ENCODE assay signal across 8 cellular contexts in the genomic region with DNA sequence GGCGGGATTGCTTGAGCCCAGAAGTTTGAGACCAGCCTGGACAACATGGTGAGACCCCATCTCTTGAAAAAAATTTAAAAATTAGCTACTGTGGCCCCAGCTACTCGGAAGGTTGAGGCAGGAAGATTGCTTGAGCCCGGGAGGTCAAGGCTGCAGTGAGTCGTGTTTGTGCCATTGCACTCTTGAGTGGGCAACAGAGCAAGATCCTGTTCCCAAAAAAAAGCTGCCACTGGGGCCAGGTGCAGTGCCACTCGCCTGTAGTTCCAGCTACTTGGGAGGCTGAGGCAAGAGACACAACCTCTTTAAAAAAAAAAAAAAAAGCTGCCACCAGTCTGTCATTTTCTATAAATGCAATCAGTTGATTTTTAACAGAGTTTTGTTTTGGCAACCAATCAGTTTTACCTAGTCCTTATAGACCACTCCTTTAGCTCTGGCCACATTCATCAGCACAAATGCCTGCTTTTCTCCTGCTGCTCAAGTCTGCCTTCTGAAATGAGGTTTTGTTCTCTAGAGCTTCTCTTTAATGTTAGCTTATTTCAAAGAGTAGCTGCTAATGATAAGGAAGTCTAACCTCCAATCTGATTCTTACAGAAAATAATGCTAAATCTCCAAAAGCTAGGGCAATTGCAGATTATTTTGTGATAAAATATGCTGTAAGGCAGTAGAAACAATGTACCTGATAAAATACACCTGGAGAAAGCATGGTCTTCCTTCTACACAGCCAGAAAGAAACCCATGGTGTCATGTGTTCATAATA.
A peak's percentile ranks its signal among the peaks of the same experiment; 100 is the strongest.
DNase-seq lines count a peak whose midpoint lies in the region; ATAC-seq and TF ChIP-seq lines count a peak whose summit lies in the region.

No MANE protein-coding gene starts in this region.

- peak overlapping the region; percentile 43 to 88 (median 77) for H3K4me3 Mint-ChIP-seq in CD4-positive, alpha-beta memory T cell
- H3K4me3 Mint-ChIP-seq in natural killer cell = no peak overlapping the region

- no peaks in the 10 kb centered on the region for H3K9me3 Mint-ChIP-seq in CD4-positive, alpha-beta memory T cell
- no peaks in the 10 kb centered on the region for H3K9me3 Mint-ChIP-seq in natural killer cell

- intact Hi-C loops in CD4-positive, alpha-beta memory T cell (cut with micrococcal nuclease) = no loop called here
- intact Hi-C loops in natural killer cell (cut with micrococcal nuclease) (no loop called here), dorsolateral prefrontal cortex (cut with DNase I) (no loop called here)

- H3K36me3 ChIP-seq in CD4-positive, alpha-beta memory T cell (ENCODE audit: insufficient read depth, low read length) = no peaks in the 10 kb centered on the region
- peaks cover 2% of the 10 kb centered on the region for H3K36me3 ChIP-seq in adipocyte (ENCODE audit: control insufficient read depth, insufficient read depth, low read length, severe bottlenecking)

- DNase-seq in CD4-positive, alpha-beta memory T cell = peak in 4 of 5 donors; percentile 30 to 39 (median 34)
- DNase-seq in adipocyte (ENCODE audit: low read depth) = no peak
- DNase-seq in natural killer cell = no peak
- DNase-seq in NCI-H524 treated with DMSO at 0.1 percent for 48 hours (lab: John Stamatoyannopoulos, UW) = no peak
- no peak for DNase-seq in dorsolateral prefrontal cortex

- H3K27ac Mint-ChIP-seq in CD4-positive, alpha-beta memory T cell = peak overlapping the region; percentile 89 to 97 (median 96)
- peak overlapping the region; percentile 91 to 97 for H3K27ac Mint-ChIP-seq in natural killer cell

- H3K36me3 Mint-ChIP-seq in CD4-positive, alpha-beta memory T cell = peaks cover 0 to under 1% of the 10 kb centered on the region in 2 donors
- no peaks in the 10 kb centered on the region for H3K36me3 Mint-ChIP-seq in natural killer cell

- CTCF ChIA-PET in CD4-positive, alpha-beta memory T cell (lab: Charles Lee; ENCODE audit: partially characterized antibody) = interaction anchor here (0.6 to 5.0 kb wide), 14 partner anchors 9 to 75 kb away, joined by 3 to 34 read pairs (median 5); no protein-coding TSS in a partner anchor

- no peaks in the 10 kb centered on the region for H3K9me3 ChIP-seq in CD4-positive, alpha-beta memory T cell (ENCODE audit: control insufficient read depth in 1 of 2, low read length in 2 of 2)
- no peaks in the 10 kb centered on the region for H3K9me3 ChIP-seq in adipocyte (ENCODE audit: control insufficient read depth, low read length)

- ATAC-seq in HG03354 (IDR thresholded peaks at IDR 0.05; ENCODE audit: poor library complexity, severe bottlenecking, unreplicated experiment) (peak; percentile 39), natural killer cell (no peak), GM18519 (IDR thresholded peaks at IDR 0.05; ENCODE audit: low FRiP score, unreplicated experiment) (no peak), GM19328 (IDR thresholded peaks at IDR 0.05; ENCODE audit: unreplicated experiment) (no peak)

- H3K4me1 ChIP-seq in CD4-positive, alpha-beta memory T cell (ENCODE audit: insufficient read depth, low read length) = peaks cover 75% of the 10 kb centered on the region
- H3K4me1 ChIP-seq in adipocyte (ENCODE audit: control insufficient read depth, insufficient read depth, low read length) = peaks cover 77% of the 10 kb centered on the region

- H3K4me3 ChIP-seq in CD4-positive, alpha-beta memory T cell (ENCODE audit: low read length in 2 of 2) = peak overlapping the region in 1 of 2 donors; percentile 34
- H3K4me3 ChIP-seq in adipocyte (ENCODE audit: low read length) (no peak overlapping the region), dorsolateral prefrontal cortex (no peak overlapping the region)

- no peak for TF ChIP-seq CTCF in natural killer cell (IDR thresholded peaks at IDR 0.05)
- no peak for TF ChIP-seq CTCF in dorsolateral prefrontal cortex (IDR thresholded peaks at IDR 0.05 in 54 of 56, conservative IDR thresholded peaks at IDR 0.05 in 2 of 56; ENCODE audit: low read depth in 1 of 56, partially characterized antibody in 56 of 56)

- H3K27ac ChIP-seq in CD4-positive, alpha-beta memory T cell (ENCODE audit: low read depth, low read length) = peak overlapping the region; percentile 74
- peak overlapping the region in 1 of 59 donors; percentile 2 for H3K27ac ChIP-seq in dorsolateral prefrontal cortex

- H3K27me3 ChIP-seq in CD4-positive, alpha-beta memory T cell (ENCODE audit: insufficient read depth, low read length) = no peaks in the 10 kb centered on the region
- H3K27me3 ChIP-seq in adipocyte (replicated peaks; ENCODE audit: control insufficient read depth, insufficient read depth, low read length) (no peaks in the 10 kb centered on the region), dorsolateral prefrontal cortex (no peaks in the 10 kb centered on the region)

- POLR2A ChIA-PET in CD4-positive, alpha-beta memory T cell (lab: Charles Lee; ENCODE audit: partially characterized antibody) = interaction anchor here (0.8 to 10.3 kb wide), 13 partner anchors 10 to 121 kb away, joined by 3 to 206 read pairs (median 4); a partner anchor contains a TSS

- peaks cover 49 to 69% (median 57%) of the 10 kb centered on the region in 4 donors for H3K4me1 Mint-ChIP-seq in CD4-positive, alpha-beta memory T cell
- peaks cover 41 to 44% of the 10 kb centered on the region in 2 donors for H3K4me1 Mint-ChIP-seq in natural killer cell

- H3K27me3 Mint-ChIP-seq in CD4-positive, alpha-beta memory T cell = no peaks in the 10 kb centered on the region
- H3K27me3 Mint-ChIP-seq in natural killer cell (ENCODE audit: low read depth in 2 of 2) = no peaks in the 10 kb centered on the region

- peak overlapping the region; percentile 89 for H3K9ac ChIP-seq in adipocyte (ENCODE audit: low read length)

Comparison
In these comparisons a context has a peak if more than half of its experiments do, and no peak if none do; other contexts are left out.
1. DNase-seq: peak in CD4-positive, alpha-beta memory T cell (4 of 5); none in adipocyte (single experiment), natural killer cell (single experiment), NCI-H524 treated with DMSO at 0.1 percent for 48 hours (single experiment) and dorsolateral prefrontal cortex (0 of 10).